Comparison of ENCODE assay signal across 13 cellular contexts in the genomic region with DNA sequence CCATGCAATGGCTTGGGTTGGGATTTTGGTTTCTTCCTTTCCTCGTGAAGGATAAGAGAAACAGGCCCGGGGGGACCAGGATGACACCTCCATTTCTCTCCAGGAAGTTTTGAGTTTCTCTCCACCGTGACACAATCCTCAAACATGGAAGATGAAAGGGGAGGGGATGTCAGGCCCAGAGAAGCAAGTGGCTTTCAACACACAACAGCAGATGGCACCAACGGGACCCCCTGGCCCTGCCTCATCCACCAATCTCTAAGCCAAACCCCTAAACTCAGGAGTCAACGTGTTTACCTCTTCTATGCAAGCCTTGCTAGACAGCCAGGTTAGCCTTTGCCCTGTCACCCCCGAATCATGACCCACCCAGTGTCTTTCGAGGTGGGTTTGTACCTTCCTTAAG. TPM values are rescaled to one million over a fixed set of nuclear protein-coding genes. Genes with fewer than 3 reads are reported as not detected.
A peak's percentile ranks its signal among the peaks of the same experiment; 100 is the strongest.
DNase-seq lines count a peak whose midpoint lies in the region; ATAC-seq and TF ChIP-seq lines count a peak whose summit lies in the region.
"Had no signal": no experiment of that assay in that cellular context is flagged by ENCODE, and none has a peak within 500 bp of the region (broad histone marks: within the 10 kb centered on the region; RNA-seq: fewer than 3 reads in every experiment).

No MANE protein-coding gene starts in this region.

- peak overlapping the region; percentile 57 for H3K27ac Mint-ChIP-seq in activated T-cell treated with anti-CD3 and anti-CD28 coated beads, Interleukin-2, amount 50 U/mL, for 24 hours
- H3K27ac Mint-ChIP-seq in activated T-cell treated with anti-CD3 and anti-CD28 coated beads, Interleukin-2, amount 50 U/mL, for 72 hours = no peak overlapping the region
- peak overlapping the region; percentile 69 for H3K27ac Mint-ChIP-seq in mesothelial cell of epicardium

- no peak overlapping the region for H3K4me3 Mint-ChIP-seq in activated T-cell treated with anti-CD3 and anti-CD28 coated beads, Interleukin-2, amount 50 U/mL, for 24 hours
- H3K4me3 Mint-ChIP-seq in activated T-cell treated with anti-CD3 and anti-CD28 coated beads, Interleukin-2, amount 50 U/mL, for 72 hours = no peak overlapping the region
- no peak overlapping the region for H3K4me3 Mint-ChIP-seq in mesothelial cell of epicardium
- H3K4me3 Mint-ChIP-seq: activated CD8-positive, alpha-beta T cell treated with anti-CD3 and anti-CD28 coated beads, Interleukin-2, amount 10 ng/mL, durations not matched to agents 7 days and 5 days had no signal

- no peaks in the 10 kb centered on the region for H3K27me3 ChIP-seq in thyroid gland
- H3K27me3 ChIP-seq: SJCRH30 had no signal

- peaks cover 70% of the 10 kb centered on the region for H3K36me3 Mint-ChIP-seq in activated T-cell treated with anti-CD3 and anti-CD28 coated beads, Interleukin-2, amount 50 U/mL, for 24 hours (ENCODE audit: low read depth)
- peaks cover 4 to 16% of the 10 kb centered on the region in 2 donors for H3K36me3 Mint-ChIP-seq in activated T-cell treated with anti-CD3 and anti-CD28 coated beads, Interleukin-2, amount 50 U/mL, for 72 hours (ENCODE audit: insufficient read depth in 2 of 2)
- peaks cover 29% of the 10 kb centered on the region for H3K36me3 Mint-ChIP-seq in mesothelial cell of epicardium

- no peaks in the 10 kb centered on the region for H3K27me3 Mint-ChIP-seq in activated T-cell treated with anti-CD3 and anti-CD28 coated beads, Interleukin-2, amount 50 U/mL, for 24 hours
- H3K27me3 Mint-ChIP-seq in activated T-cell treated with anti-CD3 and anti-CD28 coated beads, Interleukin-2, amount 50 U/mL, for 72 hours (ENCODE audit: low read depth) = no peaks in the 10 kb centered on the region
- no peaks in the 10 kb centered on the region for H3K27me3 Mint-ChIP-seq in mesothelial cell of epicardium (ENCODE audit: low read depth)

- H3K4me3 ChIP-seq in thyroid gland (replicated peaks in 1 of 3) = no peak overlapping the region
- H3K4me3 ChIP-seq: A549, prostate gland, SJCRH30 had no signal

- no peaks in the 10 kb centered on the region for H3K9me3 Mint-ChIP-seq in activated T-cell treated with anti-CD3 and anti-CD28 coated beads, Interleukin-2, amount 50 U/mL, for 24 hours
- H3K9me3 Mint-ChIP-seq in activated T-cell treated with anti-CD3 and anti-CD28 coated beads, Interleukin-2, amount 50 U/mL, for 72 hours = no peaks in the 10 kb centered on the region
- H3K9me3 Mint-ChIP-seq in mesothelial cell of epicardium = no peaks in the 10 kb centered on the region

- peaks cover 0 to 7% of the 10 kb centered on the region in 2 donors for H3K4me1 ChIP-seq in thyroid gland
- H3K4me1 ChIP-seq: prostate gland, SJCRH30 had no signal

- no peaks in the 10 kb centered on the region for H3K4me1 Mint-ChIP-seq in activated T-cell treated with anti-CD3 and anti-CD28 coated beads, Interleukin-2, amount 50 U/mL, for 24 hours (ENCODE audit: low read depth)
- no peaks in the 10 kb centered on the region for H3K4me1 Mint-ChIP-seq in activated T-cell treated with anti-CD3 and anti-CD28 coated beads, Interleukin-2, amount 50 U/mL, for 72 hours (ENCODE audit: low read depth)
- H3K4me1 Mint-ChIP-seq in mesothelial cell of epicardium = no peaks in the 10 kb centered on the region

- H3K9me3 ChIP-seq in thyroid gland = no peaks in the 10 kb centered on the region
- H3K9me3 ChIP-seq: A549, prostate gland, SJCRH30 had no signal

- no peak for TF ChIP-seq POLR2A in thyroid gland (IDR thresholded peaks at IDR 0.05)

- peaks cover 11 to 12% of the 10 kb centered on the region in 2 donors for H3K36me3 ChIP-seq in thyroid gland
- H3K36me3 ChIP-seq: prostate gland had no signal

- no peak for TF ChIP-seq CTCF in mesothelial cell of epicardium (IDR thresholded peaks at IDR 0.05; ENCODE audit: unreplicated experiment)
- no peak for TF ChIP-seq CTCF in thyroid gland (IDR thresholded peaks at IDR 0.05)

- DNase-seq in activated T-cell treated with anti-CD3 and anti-CD28 coated beads, Interleukin-2, amount 50 U/mL, for 24 hours = no peak
- no peak for DNase-seq in activated T-cell treated with anti-CD3 and anti-CD28 coated beads, Interleukin-2, amount 50 U/mL, for 72 hours
- DNase-seq in dermis blood vessel endothelial cell (peak; percentile 58), mesothelial cell of epicardium (ENCODE audit: low spot score in 2 of 2, unreplicated experiment in 2 of 2) (no peak), thyroid gland (no peak), iPS-NIHi11 (ENCODE audit: low spot score) (no peak), NCI-H774 (lab: John Stamatoyannopoulos, UW) (no peak), OCI-M1 (lab: John Stamatoyannopoulos, UW) (no peak)
- DNase-seq: NCI-H2171 had no signal

- peak overlapping the region in 2 of 3 donors; percentile 37 to 49 for H3K27ac ChIP-seq in thyroid gland
- H3K27ac ChIP-seq: SJCRH30 had no signal

- WGBS in thyroid gland, 2 donors = 83 to 84% methylated on average over 7 of the region's 7 CpGs

- ATAC-seq in activated T-cell treated with anti-CD3 and anti-CD28 coated beads, Interleukin-2, amount 50 U/mL, for 72 hours (replicated peaks in 1 of 2) = no peak

- intact Hi-C loops in thyroid gland (cut with DNase I) = no loop called here

RNA-seq across cellular contexts. Expression of a gene that starts 24.1 kb away (rescaled TPM):
- total RNA-seq in activated T-cell treated with anti-CD3 and anti-CD28 coated beads, Interleukin-2, amount 50 U/mL, for 72 hours = 10 to 100 TPM; 43.6 to 46.8 TPM
- total RNA-seq in dermis blood vessel endothelial cell = 23.1 and 88.9 TPM in 2 replicates
- total RNA-seq in mesothelial cell of epicardium = 16.3 to 22.0 TPM (median 20.6 TPM) in 3 replicates
- 1 to 10 TPM in 1 of 4 donors, under 1 TPM in 2, not detected in 1; 0.24 to 1.1 (median 0.78) TPM for total RNA-seq in thyroid gland

RNA-seq across cellular contexts. Expression of a gene that starts 42.2 kb away (rescaled TPM):
- total RNA-seq in activated T-cell treated with anti-CD3 and anti-CD28 coated beads, Interleukin-2, amount 50 U/mL, for 72 hours = 10 to 100 TPM; 23.3 to 31.0 TPM
- total RNA-seq in dermis blood vessel endothelial cell (97.3 and 148 TPM in 2 replicates), mesothelial cell of epicardium (89.5 to 99.2 TPM (median 95.1 TPM) in 3 replicates), thyroid gland (10 to 100 TPM in 3 of 4 donors, 1 to 10 TPM in 1; 8.7 to 39.1 (median 20.3) TPM)
